In genomic region chr12:12979151-12979550, GRCh38 we compare ENCODE assay signal across 1 cellular context.
TF ChIP-seq lines count a peak whose summit lies in the region.

No MANE protein-coding gene starts in this region.

TF ChIP-seq in A549, 52 proteins besides CTCF, POLR2A, EP300 and RAD21 (continued from another document):
- TF ChIP-seq, protein P1, sequence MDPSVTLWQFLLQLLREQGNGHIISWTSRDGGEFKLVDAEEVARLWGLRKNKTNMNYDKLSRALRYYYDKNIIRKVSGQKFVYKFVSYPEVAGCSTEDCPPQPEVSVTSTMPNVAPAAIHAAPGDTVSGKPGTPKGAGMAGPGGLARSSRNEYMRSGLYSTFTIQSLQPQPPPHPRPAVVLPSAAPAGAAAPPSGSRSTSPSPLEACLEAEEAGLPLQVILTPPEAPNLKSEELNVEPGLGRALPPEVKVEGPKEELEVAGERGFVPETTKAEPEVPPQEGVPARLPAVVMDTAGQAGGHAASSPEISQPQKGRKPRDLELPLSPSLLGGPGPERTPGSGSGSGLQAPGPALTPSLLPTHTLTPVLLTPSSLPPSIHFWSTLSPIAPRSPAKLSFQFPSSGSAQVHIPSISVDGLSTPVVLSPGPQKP (IDR thresholded peaks at IDR 0.05; ENCODE audit: low read depth, low read length), result no peak
